Comparison of ENCODE assay signal across 8 cellular contexts in genomic region chr17:36703860-36704266, GRCh38.
DNase-seq lines count a peak whose midpoint lies in the region; ATAC-seq and TF ChIP-seq lines count a peak whose summit lies in the region.

No MANE protein-coding gene starts in this region.

- H3K9me3 Mint-ChIP-seq in MCF 10A (ENCODE audit: unreplicated experiment) (no peaks in the 10 kb centered on the region), nephron progenitor cell (no peaks in the 10 kb centered on the region)

- no peak overlapping the region for H3K4me3 Mint-ChIP-seq in MCF 10A (ENCODE audit: unreplicated experiment)
- H3K4me3 Mint-ChIP-seq in nephron progenitor cell: peak overlapping the region; percentile 69

- DNase-seq in MCF 10A (ENCODE audit: unreplicated experiment): peak; percentile 38
- no peak for DNase-seq in breast epithelium (ENCODE audit: low spot score in 2 of 2)
- peak; percentile 29 to 32 for DNase-seq in activated CD4-positive, alpha-beta T cell treated with anti-CD3 and anti-CD28 coated beads for 24 hours (ENCODE audit: low read depth in 2 of 2)
- peak; percentile 95 for DNase-seq in ecto neural progenitor cell (ENCODE audit: low spot score)
- DNase-seq in nephron progenitor cell: peak; percentile 98
- DNase-seq in NCI-H345 (lab: John Stamatoyannopoulos, UW): no peak

- TF ChIP-seq POLR2A in breast epithelium (IDR thresholded peaks at IDR 0.05): no peak

- no peak overlapping the region for H3K27ac Mint-ChIP-seq in MCF 10A (ENCODE audit: low read depth, unreplicated experiment)
- no peak overlapping the region for H3K27ac Mint-ChIP-seq in nephron progenitor cell

- H3K27me3 ChIP-seq in breast epithelium: peaks cover 0 to 40% of the 10 kb centered on the region in 2 donors

- H3K27ac ChIP-seq in breast epithelium: no peak overlapping the region

- no peaks in the 10 kb centered on the region for H3K36me3 ChIP-seq in breast epithelium

- ATAC-seq in GM18511 (IDR thresholded peaks at IDR 0.05; ENCODE audit: unreplicated experiment) (no peak), GM18861 (IDR thresholded peaks at IDR 0.05; ENCODE audit: unreplicated experiment) (no peak)

- H3K27me3 Mint-ChIP-seq in MCF 10A (ENCODE audit: insufficient read depth, unreplicated experiment): peaks cover 56% of the 10 kb centered on the region
- peaks cover 92% of the 10 kb centered on the region for H3K27me3 Mint-ChIP-seq in nephron progenitor cell (ENCODE audit: low read depth, poor library complexity)

- CTCF ChIA-PET in MCF 10A (lab: Yijun Ruan, JAX): interaction anchor here (0.6 kb wide), 1 partner anchor 50 kb away, joined by 3 read pairs; no protein-coding TSS in a partner anchor

- peak overlapping the region in 1 of 3 donors; percentile 33 for H3K4me3 ChIP-seq in breast epithelium

- H3K4me1 Mint-ChIP-seq in MCF 10A (ENCODE audit: insufficient read depth, unreplicated experiment) (no peaks in the 10 kb centered on the region), nephron progenitor cell (peaks cover 29% of the 10 kb centered on the region)

- no peak for TF ChIP-seq CTCF in MCF 10A (IDR thresholded peaks at IDR 0.05; ENCODE audit: unreplicated experiment)
- no peak for TF ChIP-seq CTCF in breast epithelium (IDR thresholded peaks at IDR 0.05)
- no peak for TF ChIP-seq CTCF in nephron progenitor cell (IDR thresholded peaks at IDR 0.05)

- no peaks in the 10 kb centered on the region for H3K9me3 ChIP-seq in breast epithelium

- POLR2A ChIA-PET in MCF 10A (lab: Yijun Ruan, JAX): no interaction called here

- H3K36me3 Mint-ChIP-seq in MCF 10A (ENCODE audit: insufficient read depth, unreplicated experiment) (peaks cover 6% of the 10 kb centered on the region), nephron progenitor cell (ENCODE audit: low read depth) (no peaks in the 10 kb centered on the region)

- no TSS peak for BruUV-seq in MCF 10A (replicated peaks; lab: Mats Ljungman, UMichigan)

- intact Hi-C loops in MCF 10A (cut with micrococcal nuclease): no loop called here
- intact Hi-C loops in breast epithelium (cut with DNase I; ENCODE audit: low total_unique reads): no loop called here

- H3K4me1 ChIP-seq in breast epithelium: no peaks in the 10 kb centered on the region

Comparison
In these comparisons a context has a peak if more than half of its experiments do, and no peak if none do; other contexts are left out.
1. DNase-seq: peak in MCF 10A (single experiment), activated CD4-positive, alpha-beta T cell treated with anti-CD3 and anti-CD28 coated beads for 24 hours (2 of 2), ecto neural progenitor cell (single experiment) and nephron progenitor cell (single experiment); none in breast epithelium (0 of 2) and NCI-H345 (single experiment).